14 cellular contexts compared by ENCODE assay signal in genomic region chr5:5939724-5940370, GRCh38.
"Had no signal": no experiment of that assay in that cellular context is flagged by ENCODE, and none has a peak within 500 bp of the region (broad histone marks: within the 10 kb centered on the region; RNA-seq: fewer than 3 reads in every experiment).

No MANE protein-coding gene starts in this region.

- H3K27ac Mint-ChIP-seq: immature natural killer cell; neural progenitor cell; stimulated activated naive CD8-positive, alpha-beta T cell treated with anti-CD3 and anti-CD28 coated beads, Interleukin-15, Interleukin-2, amounts not matched to agents 100 ng/mL and 50 ng/mL, for 24 hours had no signal

- H3K4me3 Mint-ChIP-seq: immature natural killer cell; naive thymus-derived CD8-positive, alpha-beta T cell; neural progenitor cell; stimulated activated naive CD8-positive, alpha-beta T cell treated with anti-CD3 and anti-CD28 coated beads, Interleukin-15, Interleukin-2, amounts not matched to agents 100 ng/mL and 50 ng/mL, for 24 hours had no signal

- ATAC-seq: left cardiac atrium; mucosa of descending colon; naive thymus-derived CD8-positive, alpha-beta T cell had no signal

- H3K9me3 Mint-ChIP-seq: neural progenitor cell; stimulated activated naive CD8-positive, alpha-beta T cell treated with anti-CD3 and anti-CD28 coated beads, Interleukin-15, Interleukin-2, amounts not matched to agents 100 ng/mL and 50 ng/mL, for 24 hours had no signal

- DNase-seq: effector memory CD4-positive, alpha-beta T cell; esophagus squamous epithelium; foreskin fibroblast; immature natural killer cell; left cardiac atrium; mucosa of descending colon; naive thymus-derived CD8-positive, alpha-beta T cell; nucleus accumbens; ovary; small intestine; stimulated activated CD4-positive, alpha-beta T cell treated with anti-CD3 and anti-CD28 coated beads, Interleukin-12 subunit alpha, Interleukin-12 subunit beta, amount 100 ng/mL, for 4 hours; tibial artery had no signal

- H3K36me3 Mint-ChIP-seq: immature natural killer cell; naive thymus-derived CD8-positive, alpha-beta T cell; neural progenitor cell had no signal

- H3K4me1 Mint-ChIP-seq: immature natural killer cell, neural progenitor cell had no signal
